In genomic region chr3:161284989-161285388, GRCh38 we compare ENCODE assay signal across 16 cellular contexts.
DNase-seq lines count a peak whose midpoint lies in the region; ATAC-seq, FAIRE-seq and TF ChIP-seq lines count a peak whose summit lies in the region.
"Had no signal": no experiment of that assay in that cellular context is flagged by ENCODE, and none has a peak within 500 bp of the region (broad histone marks: within the 10 kb centered on the region; RNA-seq: fewer than 3 reads in every experiment).

No MANE protein-coding gene starts in this region.

- H3K27ac ChIP-seq in RWPE2 (ENCODE audit: poor library complexity, severe bottlenecking), result no peak overlapping the region
- H3K27ac ChIP-seq in esophagus squamous epithelium, result peak overlapping the region in 3 of 4 donors; percentile 49 to 55 (median 51)
- no peak overlapping the region for H3K27ac ChIP-seq in keratinocyte (ENCODE audit: control insufficient read depth, insufficient read depth, low read length)
- H3K27ac ChIP-seq: C4-2B, SJSA1 had no signal

- TF ChIP-seq POLR2A in esophagus squamous epithelium (IDR thresholded peaks at IDR 0.05), result no peak

- WGBS in esophagus squamous epithelium, 2 donors, result 25 to 37% methylated on average over 4 of the region's 4 CpGs

- no peaks in the 10 kb centered on the region for H3K9me3 ChIP-seq in RWPE2 (ENCODE audit: severe bottlenecking)
- H3K9me3 ChIP-seq in esophagus squamous epithelium, result peaks cover 0 to 4% (median 0%) of the 10 kb centered on the region in 3 donors
- no peaks in the 10 kb centered on the region for H3K9me3 ChIP-seq in keratinocyte (ENCODE audit: control insufficient read depth, low read depth, low read length)
- H3K9me3 ChIP-seq: SJSA1 had no signal

- no peak overlapping the region for H3K4me3 ChIP-seq in HFF-Myc (replicated peaks; ENCODE audit: low read depth, low read length)
- H3K4me3 ChIP-seq in RWPE2 (ENCODE audit: severe bottlenecking), result no peak overlapping the region
- no peak overlapping the region for H3K4me3 ChIP-seq in esophagus squamous epithelium
- H3K4me3 ChIP-seq in keratinocyte (ENCODE audit: control insufficient read depth in 2 of 3, extremely low read depth in 1 of 3, insufficient read depth in 2 of 3, low read depth in 1 of 3, low read length in 3 of 3), result no peak overlapping the region
- H3K4me3 ChIP-seq: GM12878, SJSA1 had no signal

- dilution Hi-C loops in keratinocyte (cut with MboI; ENCODE audit: extremely low pct_ligation_motif_present, low sequenced_read_pairs), result no loop called here

- intact Hi-C loops in esophagus squamous epithelium (cut with DNase I), result no loop called here

- peak; percentile 34 for FAIRE-seq in keratinocyte (lab: Jason Lieb, UNC)
- FAIRE-seq: GM12878, HepG2 had no signal

- TF ChIP-seq CTCF in HFF-Myc (IDR thresholded peaks at IDR 0.05; ENCODE audit: low read depth, low read length, missing control alignments) (no peak), RWPE2 (IDR thresholded peaks at IDR 0.05; ENCODE audit: poor library complexity, severe bottlenecking) (no peak), esophagus squamous epithelium (IDR thresholded peaks at IDR 0.05) (no peak), keratinocyte (optimal IDR thresholded peaks at IDR 0.05 in 1 of 3, IDR thresholded peaks at IDR 0.05 in 1 of 3, conservative IDR thresholded peaks at IDR 0.05 in 1 of 3; ENCODE audit: extremely low read depth in 1 of 3, insufficient read depth in 2 of 3, low read length in 3 of 3) (no peak)

- H3K9me1 ChIP-seq in keratinocyte (ENCODE audit: control insufficient read depth, extremely low read depth, insufficient read depth, low read length), result no peaks in the 10 kb centered on the region

- no peaks in the 10 kb centered on the region for H3K79me2 ChIP-seq in keratinocyte (ENCODE audit: control insufficient read depth, insufficient read depth, low read length)

- H3K4me1 ChIP-seq in RWPE2 (ENCODE audit: insufficient read depth, poor library complexity, severe bottlenecking) (peaks cover 4% of the 10 kb centered on the region), esophagus squamous epithelium (peaks cover 0 to 31% (median 12%) of the 10 kb centered on the region in 3 donors), keratinocyte (ENCODE audit: control insufficient read depth, extremely low read depth, insufficient read depth, low read length) (peaks cover 9% of the 10 kb centered on the region)
- H3K4me1 ChIP-seq: SJSA1 had no signal

- DNase-seq in HFF-Myc (ENCODE audit: extremely low read depth, low read depth), result peak; percentile 50
- no peak for DNase-seq in RWPE2 (ENCODE audit: low spot score)
- DNase-seq in esophagus squamous epithelium (lab: John Stamatoyannopoulos, UW), result no peak
- DNase-seq in keratinocyte (ENCODE audit: low read depth, low spot score), result no peak
- DNase-seq in D341Med (ENCODE audit: low spot score), result no peak
- DNase-seq: COR-L47, GOT3, NCI-H2029 treated with DMSO at 0.1 percent for 48 hours, NCI-H510A treated with DMSO at 0.1 percent for 48 hours, RPMI8226 had no signal

- H3K4me2 ChIP-seq in keratinocyte (ENCODE audit: control insufficient read depth, extremely low read depth, insufficient read depth, low read depth, low read length), result no peak overlapping the region

- peak; percentile 91 for ATAC-seq in RWPE2 (ENCODE audit: low read depth)
- ATAC-seq in GM21717 (IDR thresholded peaks at IDR 0.05; ENCODE audit: unreplicated experiment), result no peak
- no peak for ATAC-seq in GM18498 (IDR thresholded peaks at IDR 0.05; ENCODE audit: unreplicated experiment)
- ATAC-seq: GM12878, HepG2 had no signal

- no peaks in the 10 kb centered on the region for H3K36me3 ChIP-seq in RWPE2 (ENCODE audit: low read depth)
- H3K36me3 ChIP-seq in esophagus squamous epithelium, result no peaks in the 10 kb centered on the region
- H3K36me3 ChIP-seq in keratinocyte (ENCODE audit: control insufficient read depth in 2 of 2, extremely low read depth in 1 of 2, insufficient read depth in 2 of 2, low read length in 2 of 2), result no peaks in the 10 kb centered on the region
- H3K36me3 ChIP-seq: SJSA1 had no signal

- no peak overlapping the region for H3K9ac ChIP-seq in keratinocyte (ENCODE audit: control insufficient read depth, extremely low read depth, insufficient read depth, low read length)

- no peaks in the 10 kb centered on the region for H3K27me3 ChIP-seq in RWPE2 (ENCODE audit: insufficient read depth, poor library complexity, severe bottlenecking)
- no peaks in the 10 kb centered on the region for H3K27me3 ChIP-seq in esophagus squamous epithelium
- H3K27me3 ChIP-seq in keratinocyte (ENCODE audit: control insufficient read depth, extremely low read depth, insufficient read depth, low read length), result no peaks in the 10 kb centered on the region
- H3K27me3 ChIP-seq: SJSA1 had no signal

- H2AFZ ChIP-seq in keratinocyte (ENCODE audit: control insufficient read depth, low read length), result no peak overlapping the region

- H4K20me1 ChIP-seq in keratinocyte (ENCODE audit: control insufficient read depth, extremely low read depth, insufficient read depth, low read length), result no peaks in the 10 kb centered on the region

Comparison
In these comparisons a context has a peak if more than half of its experiments do, and no peak if none do; other contexts are left out.
1. H3K27ac ChIP-seq: peak in esophagus squamous epithelium (3 of 4); none in RWPE2 (single experiment) and keratinocyte (single experiment).